Comparison of ENCODE assay signal across 8 cellular contexts in genomic region chr6:82144007-82144851, GRCh38.
DNase-seq lines count a peak whose midpoint lies in the region; ATAC-seq lines count a peak whose summit lies in the region.

No MANE protein-coding gene starts in this region.

- DNase-seq in NCI-H226 (peak; percentile 81), pons (ENCODE audit: low spot score) (peak; percentile 6), NCI-H146 treated with DMSO at 0.1 percent for 48 hours (lab: John Stamatoyannopoulos, UW; ENCODE audit: unreplicated experiment) (no peak)
- DNase-seq in activated naive CD4-positive, alpha-beta T cell treated with anti-CD3 and anti-CD28 coated beads, Interleukin-2, amount 50 U/mL, for 16 hours = no peak
- no peak for DNase-seq in activated CD4-positive, alpha-beta T cell treated with anti-CD3 and anti-CD28 coated beads for 1 hour

- H3K4me3 ChIP-seq in esophagus (ENCODE audit: low read depth in 1 of 2, low read length in 2 of 2) = no peak overlapping the region

- H3K27ac ChIP-seq in esophagus (ENCODE audit: low read depth in 2 of 2, low read length in 1 of 2) = peak overlapping the region; percentile 36 to 90

- no peaks in the 10 kb centered on the region for H3K27me3 ChIP-seq in esophagus (ENCODE audit: control insufficient read depth in 1 of 2, insufficient read depth in 2 of 2, low read length in 2 of 2)

- H3K4me1 ChIP-seq in esophagus (ENCODE audit: control insufficient read depth in 2 of 2, insufficient read depth in 2 of 2, low read length in 1 of 2) = no peaks in the 10 kb centered on the region

- 31 to 37% methylated on average over 8 of the region's 8 CpGs for WGBS in esophagus, 2 donors

- H3K36me3 ChIP-seq in esophagus (ENCODE audit: control insufficient read depth in 2 of 2, insufficient read depth in 2 of 2, low read length in 1 of 2) = no peaks in the 10 kb centered on the region

- ATAC-seq in GM18870 (IDR thresholded peaks at IDR 0.05; ENCODE audit: unreplicated experiment) (peak; percentile 92), HG02678 (IDR thresholded peaks at IDR 0.05; ENCODE audit: unreplicated experiment) (peak; percentile 86)

- no peaks in the 10 kb centered on the region for H3K9me3 ChIP-seq in esophagus (ENCODE audit: control insufficient read depth in 2 of 2, insufficient read depth in 1 of 2, low read depth in 1 of 2, low read length in 1 of 2)

Comparison
In these comparisons a context has a peak if more than half of its experiments do, and no peak if none do; other contexts are left out.
1. DNase-seq: peak in NCI-H226 (single experiment) and pons (single experiment); none in activated naive CD4-positive, alpha-beta T cell treated with anti-CD3 and anti-CD28 coated beads, Interleukin-2, amount 50 U/mL, for 16 hours (single experiment), NCI-H146 treated with DMSO at 0.1 percent for 48 hours (single experiment) and activated CD4-positive, alpha-beta T cell treated with anti-CD3 and anti-CD28 coated beads for 1 hour (single experiment).